ENCODE assay signal across 8 cellular contexts in the genomic region with DNA sequence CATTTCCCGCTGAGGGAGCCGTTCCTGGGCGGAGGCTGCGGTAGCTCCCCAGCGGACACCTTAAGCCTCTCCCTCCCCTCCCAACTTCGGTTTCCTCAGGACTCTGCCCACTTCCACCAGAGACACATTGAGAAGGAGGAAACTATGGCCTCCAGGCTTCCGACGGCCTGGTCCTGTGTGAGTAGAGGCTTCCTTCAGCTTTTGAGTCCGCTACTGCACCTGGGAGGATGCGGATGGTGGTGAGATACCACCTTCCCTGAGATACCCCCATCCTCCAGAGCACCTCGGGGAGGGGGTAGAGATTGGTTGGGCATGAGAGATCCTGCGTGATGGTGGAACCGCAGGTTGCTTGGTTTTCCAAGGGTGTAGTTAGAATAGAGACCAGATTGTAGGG. TPM values are rescaled to one million over a fixed set of nuclear protein-coding genes. Genes with fewer than 3 reads are reported as not detected.
DNase-seq lines count a peak whose midpoint lies in the region; ATAC-seq and TF ChIP-seq lines count a peak whose summit lies in the region.

No MANE protein-coding gene starts in this region.

- no peaks in the 10 kb centered on the region for H3K27me3 ChIP-seq in AG04450 (ENCODE audit: control insufficient read depth, insufficient read depth, low read length)
- no peaks in the 10 kb centered on the region for H3K27me3 ChIP-seq in HUES48 (ENCODE audit: control insufficient read depth, insufficient read depth, low read length)
- no peaks in the 10 kb centered on the region for H3K27me3 ChIP-seq in mononuclear cell (ENCODE audit: insufficient read depth, low read length)

- H3K9me3 ChIP-seq in AG04450 (ENCODE audit: control insufficient read depth, insufficient read depth, low read length) (peaks cover 92% of the 10 kb centered on the region), HUES48 (ENCODE audit: control insufficient read depth, insufficient read depth, low read length) (peaks cover 56% of the 10 kb centered on the region), mononuclear cell (ENCODE audit: low read depth, low read length) (peaks cover 52% of the 10 kb centered on the region)

- CTCF ChIA-PET in AG04450 (lab: Charles Lee): no interaction called here

- peaks cover 74 to 97% (median 80%) of the 10 kb centered on the region in 5 experiments for H3K9me3 Mint-ChIP-seq in brain

- DNase-seq in AG04450 (ENCODE audit: low read depth, low spot score) (no peak), EL (no peak), NCI-H146 (lab: John Stamatoyannopoulos, UW) (no peak), GM03348 (ENCODE audit: low spot score) (no peak)

- H3K36me3 ChIP-seq in HUES48 (ENCODE audit: control insufficient read depth, insufficient read depth, low read length): peaks cover 30% of the 10 kb centered on the region

- H3K36me3 Mint-ChIP-seq in brain: peaks cover 96% of the 10 kb centered on the region

- H3K4me3 ChIP-seq in AG04450 (ENCODE audit: low read depth, low read length) (peak overlapping the region; percentile 80), HUES48 (ENCODE audit: low read depth, low read length) (peak overlapping the region; percentile 98), mononuclear cell (ENCODE audit: low read length) (peak overlapping the region; percentile 78)

- H3K27ac ChIP-seq in AG04450 (ENCODE audit: low read depth, low read length) (peak overlapping the region; percentile 98), HUES48 (ENCODE audit: low read depth, low read length) (peak overlapping the region; percentile 98)

- peak overlapping the region; percentile 97 to 100 (median 100) for H3K27ac Mint-ChIP-seq in brain

- TF ChIP-seq CTCF in AG04450 (IDR thresholded peaks at IDR 0.05; ENCODE audit: low read depth, low read length): no peak
- no peak for TF ChIP-seq CTCF in brain (conservative IDR thresholded peaks at IDR 0.05)

- no peak for ATAC-seq in HG02852 (IDR thresholded peaks at IDR 0.05; ENCODE audit: unreplicated experiment)

- no peaks in the 10 kb centered on the region for H3K4me1 ChIP-seq in HUES48 (ENCODE audit: control insufficient read depth, insufficient read depth, low read length)
- H3K4me1 ChIP-seq in mononuclear cell (ENCODE audit: insufficient read depth, low read length): peaks cover 15% of the 10 kb centered on the region

- peaks cover 26% of the 10 kb centered on the region for H3K4me1 Mint-ChIP-seq in brain

- H3K4me3 Mint-ChIP-seq in brain: peak overlapping the region; percentile 94 to 99 (median 95)

- H3K27me3 Mint-ChIP-seq in brain: peaks cover 5% of the 10 kb centered on the region

- H3K9ac ChIP-seq in HUES48 (ENCODE audit: low read depth, low read length): peak overlapping the region; percentile 99

- POLR2A ChIA-PET in AG04450 (lab: Yijun Ruan, JAX): interaction anchor here (0.5 to 1.8 kb wide), 5 partner anchors 30 to 456 kb away, joined by 3 to 7 read pairs (median 4); a partner anchor contains a TSS

RNA-seq across cellular contexts. Expression of a gene that starts 1.0 kb away (rescaled TPM):
- polyA plus RNA-seq in AG04450 (2011; rRNA removed) (13.0 and 13.2 TPM in 2 replicates), brain (ENCODE audit: insufficient read depth, low read depth, low replicate concordance) (17.9 TPM)
- 16.4 and 17.7 TPM in 2 replicates for polyA minus RNA-seq in AG04450 (2011; rRNA and poly(A)+ RNA removed)
- 61.1 TPM for total RNA-seq in mononuclear cell

RNA-seq across cellular contexts. Expression of a gene that starts 33.2 kb away (rescaled TPM):
- polyA plus RNA-seq in AG04450 (2011; rRNA removed) (9.5 and 10.2 TPM in 2 replicates), brain (ENCODE audit: insufficient read depth, low read depth, low replicate concordance) (6.9 TPM)
- polyA minus RNA-seq in AG04450 (2011; rRNA and poly(A)+ RNA removed): 11.3 and 13.6 TPM in 2 replicates
- total RNA-seq in mononuclear cell: 23.8 TPM

RNA-seq across cellular contexts. Expression of a gene that starts 44.9 kb away (rescaled TPM):
- 26.4 and 27.5 TPM in 2 replicates for polyA plus RNA-seq in AG04450 (2011; rRNA removed)
- polyA minus RNA-seq in AG04450 (2011; rRNA and poly(A)+ RNA removed): 34.3 and 36.5 TPM in 2 replicates
- polyA plus RNA-seq in brain (ENCODE audit: insufficient read depth, low read depth, low replicate concordance): 38.9 TPM
- total RNA-seq in mononuclear cell: 7.2 TPM
